1 cellular context compared by ENCODE assay signal in genomic region chr2:63588385-63589147, GRCh38.
TF ChIP-seq lines count a peak whose summit lies in the region.

Gene MDH1, plus strand, starts transcription at chr2:63588963. Its CDS starts 81 bp downstream, at chr2:63589044.
Gene WDPCP, minus strand, starts transcription at chr2:63588477. Its CDS starts 206 bp downstream, at chr2:63588271.

TF ChIP-seq in HepG2, 621 proteins besides CTCF, POLR2A, EP300 and RAD21 (continued from another document and continues in another):
- TF ChIP-seq ZNF281 (CRISPR knock-in tag; IDR thresholded peaks at IDR 0.05; ENCODE audit: borderline replicate concordance) (peak; percentile 69), CREM (IDR thresholded peaks at IDR 0.05) (peak; percentile 99), CREM (CRISPR knock-in tag; IDR thresholded peaks at IDR 0.05) (no peak), SP5 (CRISPR knock-in tag; IDR thresholded peaks at IDR 0.05; ENCODE audit: borderline replicate concordance, low read depth) (peak; percentile 47; the same call in 1 of the 2 replicates), ZMAT5 (CRISPR knock-in tag; IDR thresholded peaks at IDR 0.05; ENCODE audit: borderline replicate concordance, low read depth) (no peak), CEBPZ (IDR thresholded peaks at IDR 0.05; ENCODE audit: low read length) (no peak), ZNF746 (CRISPR knock-in tag; IDR thresholded peaks at IDR 0.05) (no peak; the same call in 1 of the 2 replicates), HNF4A (CRISPR knock-in tag; IDR thresholded peaks at IDR 0.05) (peak; percentile 44), ZBTB4 (CRISPR knock-in tag; IDR thresholded peaks at IDR 0.05; ENCODE audit: borderline replicate concordance) (no peak), MNT (IDR thresholded peaks at IDR 0.05) (peak; percentile 64), ARNT (IDR thresholded peaks at IDR 0.05) (no peak), CBX5 (CRISPR knock-in tag; IDR thresholded peaks at IDR 0.05; ENCODE audit: borderline replicate concordance) (peak; percentile 71; the same call in 1 of the 2 replicates), RELA (CRISPR knock-in tag; IDR thresholded peaks at IDR 0.05) (peak; percentile 32; the same call in 1 of the 2 replicates), ZGPAT (CRISPR knock-in tag; IDR thresholded peaks at IDR 0.05) (peak; percentile 97), RFX3 (CRISPR knock-in tag; IDR thresholded peaks at IDR 0.05) (peak; percentile 88), ATM (IDR thresholded peaks at IDR 0.05; ENCODE audit: borderline replicate concordance) (no peak), KLF13 (CRISPR knock-in tag; IDR thresholded peaks at IDR 0.05) (peak; percentile 81; the same call in 1 of the 2 replicates), ZNF720 (CRISPR knock-in tag; IDR thresholded peaks at IDR 0.05) (peak; percentile 68; the same call in 1 of the 2 replicates), ZNF292 (CRISPR knock-in tag; IDR thresholded peaks at IDR 0.05; ENCODE audit: borderline replicate concordance, low read depth) (peak; percentile 92; the same call in 1 of the 2 replicates), MAFK (conservative IDR thresholded peaks at IDR 0.05 in 1 of 2, IDR thresholded peaks at IDR 0.05 in 1 of 2; ENCODE audit: low read length in 2 of 2) (no peak), FUBP1 (CRISPR knock-in tag; IDR thresholded peaks at IDR 0.05; ENCODE audit: borderline replicate concordance) (no peak), HDAC6 (IDR thresholded peaks at IDR 0.05; ENCODE audit: low read depth, low read length) (no peak), ZNF333 (CRISPR knock-in tag; IDR thresholded peaks at IDR 0.05; ENCODE audit: borderline replicate concordance) (peak; percentile 92), ZNF382 (CRISPR knock-in tag; IDR thresholded peaks at IDR 0.05; ENCODE audit: borderline replicate concordance) (no peak), ZNF280B (CRISPR knock-in tag; IDR thresholded peaks at IDR 0.05; ENCODE audit: borderline replicate concordance) (no peak; the same call in 1 of the 2 replicates), GMEB1 (CRISPR knock-in tag; IDR thresholded peaks at IDR 0.05; ENCODE audit: borderline replicate concordance) (peak; percentile 94), ZNF274 (CRISPR knock-in tag; IDR thresholded peaks at IDR 0.05) (0 out of 2 replicates have a peak, but pooled peaks have one; percentile 57), ZNF607 (CRISPR knock-in tag; IDR thresholded peaks at IDR 0.05; ENCODE audit: borderline replicate concordance) (peak; percentile 85; the same call in 1 of the 2 replicates), FOSL1 (CRISPR knock-in tag; IDR thresholded peaks at IDR 0.05; ENCODE audit: borderline replicate concordance) (no peak), SNAI1 (CRISPR knock-in tag; IDR thresholded peaks at IDR 0.05; ENCODE audit: borderline replicate concordance) (no peak; the same call in 1 of the 2 replicates), ZNF800 (CRISPR knock-in tag; IDR thresholded peaks at IDR 0.05) (peak; percentile 58; the same call in 1 of the 2 replicates), PCBP1 (IDR thresholded peaks at IDR 0.05; ENCODE audit: borderline replicate concordance, low read depth, low read length) (peak; percentile 99), ZIK1 (CRISPR knock-in tag; IDR thresholded peaks at IDR 0.05; ENCODE audit: borderline replicate concordance, low read depth) (peak; percentile 62)
